In genomic region chr11:130798801-130799200, GRCh38 we compare ENCODE assay signal across 1 cellular context.
TF ChIP-seq lines count a peak whose summit lies in the region.

No MANE protein-coding gene starts in this region.

TF ChIP-seq in IMR-90, 13 proteins besides CTCF, POLR2A, EP300 and RAD21:
- TF ChIP-seq MAZ (IDR thresholded peaks at IDR 0.05; ENCODE audit: borderline replicate concordance, low read depth, low read length) (no peak), FOS (IDR thresholded peaks at IDR 0.05; ENCODE audit: low read depth, low read length) (no peak), RCOR1 (IDR thresholded peaks at IDR 0.05; ENCODE audit: insufficient replicate concordance, low read length) (no peak), NFE2L2 (IDR thresholded peaks at IDR 0.05; ENCODE audit: low read depth, low read length) (no peak), MXI1 (IDR thresholded peaks at IDR 0.05; ENCODE audit: borderline replicate concordance, low read depth, low read length) (no peak), CEBPB (IDR thresholded peaks at IDR 0.05; ENCODE audit: low read depth, low read length) (no peak), USF2 (IDR thresholded peaks at IDR 0.05; ENCODE audit: low read depth, low read length) (no peak), SMC3 (IDR thresholded peaks at IDR 0.05; ENCODE audit: low read depth, low read length) (no peak)
- TF ChIP-seq, protein P1, sequence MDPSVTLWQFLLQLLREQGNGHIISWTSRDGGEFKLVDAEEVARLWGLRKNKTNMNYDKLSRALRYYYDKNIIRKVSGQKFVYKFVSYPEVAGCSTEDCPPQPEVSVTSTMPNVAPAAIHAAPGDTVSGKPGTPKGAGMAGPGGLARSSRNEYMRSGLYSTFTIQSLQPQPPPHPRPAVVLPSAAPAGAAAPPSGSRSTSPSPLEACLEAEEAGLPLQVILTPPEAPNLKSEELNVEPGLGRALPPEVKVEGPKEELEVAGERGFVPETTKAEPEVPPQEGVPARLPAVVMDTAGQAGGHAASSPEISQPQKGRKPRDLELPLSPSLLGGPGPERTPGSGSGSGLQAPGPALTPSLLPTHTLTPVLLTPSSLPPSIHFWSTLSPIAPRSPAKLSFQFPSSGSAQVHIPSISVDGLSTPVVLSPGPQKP (IDR thresholded peaks at IDR 0.05; ENCODE audit: borderline replicate concordance, low read depth, low read length) = no peak
